Comparison of ENCODE assay signal across 9 cellular contexts in the genomic region with DNA sequence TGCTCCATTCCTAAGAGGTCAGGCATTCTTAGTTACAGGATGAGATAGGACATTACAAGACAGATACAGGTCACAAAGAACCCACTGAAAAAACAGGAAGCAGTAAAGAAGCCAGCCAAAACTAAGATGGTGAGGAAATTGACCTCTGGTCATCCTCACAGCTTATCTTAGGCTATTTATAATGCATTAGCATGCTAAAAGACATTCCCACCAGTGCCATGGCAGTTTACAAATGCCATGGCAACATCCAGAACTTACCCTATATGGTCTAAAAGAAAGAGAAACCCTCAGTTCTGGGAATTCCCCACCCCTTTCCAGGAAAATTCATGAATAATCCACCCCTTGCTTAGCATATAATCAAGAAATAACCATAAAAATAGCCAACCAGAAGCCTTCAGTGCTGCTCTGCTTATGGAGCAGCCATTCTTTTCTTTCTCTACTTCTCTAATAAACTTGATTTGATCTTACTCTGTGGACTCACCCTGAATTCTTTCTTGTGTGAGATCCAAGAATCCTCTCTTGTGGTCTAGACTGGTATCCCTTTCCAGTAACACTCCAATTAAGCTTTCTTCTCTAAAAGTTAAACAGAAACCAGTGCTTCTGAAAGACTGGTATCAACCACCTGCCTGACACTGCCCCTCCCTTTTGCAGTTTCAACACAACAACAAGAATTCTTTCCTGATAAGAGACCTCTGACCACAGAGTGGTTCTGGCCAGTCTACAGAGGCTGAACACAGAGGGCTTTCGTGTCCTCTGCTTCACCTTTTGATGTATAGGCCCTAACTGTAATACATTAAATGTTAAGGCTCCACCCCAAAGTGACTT.
DNase-seq lines count a peak whose midpoint lies in the region; ATAC-seq and TF ChIP-seq lines count a peak whose summit lies in the region.
"Had no signal": no experiment of that assay in that cellular context is flagged by ENCODE, and none has a peak within 500 bp of the region (broad histone marks: within the 10 kb centered on the region; RNA-seq: fewer than 3 reads in every experiment).

No MANE protein-coding gene starts in this region.

- POLR2A ChIA-PET in HEK293T (lab: Yijun Ruan, JAX), result no interaction called here

- H3K9me3 ChIP-seq in effector memory CD4-positive, alpha-beta T cell (ENCODE audit: control insufficient read depth, low read length), result no peaks in the 10 kb centered on the region

- H3K4me1 ChIP-seq in effector memory CD4-positive, alpha-beta T cell (ENCODE audit: control insufficient read depth, insufficient read depth, low read length, poor library complexity, severe bottlenecking), result no peaks in the 10 kb centered on the region

- peak overlapping the region; percentile 63 for H3K27ac ChIP-seq in brain microvascular endothelial cell
- no peak overlapping the region for H3K27ac ChIP-seq in effector memory CD4-positive, alpha-beta T cell (ENCODE audit: insufficient read depth, low read length, poor library complexity, severe bottlenecking)

- TF ChIP-seq CTCF in brain microvascular endothelial cell (IDR thresholded peaks at IDR 0.05; ENCODE audit: low read depth, low read length, missing control alignments), result no peak

- peaks cover 7% of the 10 kb centered on the region for H3K36me3 ChIP-seq in brain microvascular endothelial cell (replicated peaks)
- H3K36me3 ChIP-seq in effector memory CD4-positive, alpha-beta T cell (ENCODE audit: control insufficient read depth, insufficient read depth, low read length), result no peaks in the 10 kb centered on the region

- no peak overlapping the region for H3K4me3 ChIP-seq in brain microvascular endothelial cell (ENCODE audit: low read depth, low read length)
- H3K4me3 ChIP-seq in effector memory CD4-positive, alpha-beta T cell (ENCODE audit: insufficient read depth, low read depth, low read length, poor library complexity, severe bottlenecking), result no peak overlapping the region

- peak; percentile 68 for DNase-seq in brain microvascular endothelial cell
- DNase-seq in renal cortical epithelial cell (ENCODE audit: low read depth), result peak; percentile 86
- DNase-seq in NCI-H1092 (lab: John Stamatoyannopoulos, UW), result no peak
- no peak for DNase-seq in HEK293T (ENCODE audit: extremely low spot score)
- DNase-seq in AG08396 (ENCODE audit: low spot score), result no peak
- no peak for DNase-seq in effector memory CD4-positive, alpha-beta T cell
- DNase-seq: activated gamma-delta T cell had no signal

- ATAC-seq in GM19467 (IDR thresholded peaks at IDR 0.05; ENCODE audit: unreplicated experiment), result peak; percentile 70
- peak; percentile 72 for ATAC-seq in HG03280 (IDR thresholded peaks at IDR 0.05; ENCODE audit: unreplicated experiment)

- in situ Hi-C loops in brain microvascular endothelial cell (cut with HindIII; ENCODE audit: low pct_ligation_motif_present, low sequenced_read_pairs), result no loop called here

- H3K27me3 ChIP-seq in brain microvascular endothelial cell (replicated peaks), result no peaks in the 10 kb centered on the region
- H3K27me3 ChIP-seq in effector memory CD4-positive, alpha-beta T cell (replicated peaks; ENCODE audit: control insufficient read depth, insufficient read depth, low read length, poor library complexity, severe bottlenecking), result no peaks in the 10 kb centered on the region

- CTCF ChIA-PET in HEK293T (lab: Yijun Ruan, JAX), result interaction anchor here (1.1 kb wide), 1 partner anchor 10 kb away, joined by 3 read pairs; no protein-coding TSS in a partner anchor

TF ChIP-seq in HEK293T, 16 proteins besides CTCF, POLR2A, EP300 and RAD21:
- TF ChIP-seq SP1 (IDR thresholded peaks at IDR 0.05), result no peak
- TF ChIP-seq BHLHE40 (IDR thresholded peaks at IDR 0.05; ENCODE audit: borderline replicate concordance), result no peak

Comparison
In these comparisons a context has a peak if more than half of its experiments do, and no peak if none do; other contexts are left out.
1. DNase-seq: peak in brain microvascular endothelial cell (single experiment) and renal cortical epithelial cell (single experiment); none in NCI-H1092 (single experiment), HEK293T (single experiment), AG08396 (single experiment) and effector memory CD4-positive, alpha-beta T cell (0 of 3).